8 cellular contexts compared by ENCODE assay signal in the genomic region with DNA sequence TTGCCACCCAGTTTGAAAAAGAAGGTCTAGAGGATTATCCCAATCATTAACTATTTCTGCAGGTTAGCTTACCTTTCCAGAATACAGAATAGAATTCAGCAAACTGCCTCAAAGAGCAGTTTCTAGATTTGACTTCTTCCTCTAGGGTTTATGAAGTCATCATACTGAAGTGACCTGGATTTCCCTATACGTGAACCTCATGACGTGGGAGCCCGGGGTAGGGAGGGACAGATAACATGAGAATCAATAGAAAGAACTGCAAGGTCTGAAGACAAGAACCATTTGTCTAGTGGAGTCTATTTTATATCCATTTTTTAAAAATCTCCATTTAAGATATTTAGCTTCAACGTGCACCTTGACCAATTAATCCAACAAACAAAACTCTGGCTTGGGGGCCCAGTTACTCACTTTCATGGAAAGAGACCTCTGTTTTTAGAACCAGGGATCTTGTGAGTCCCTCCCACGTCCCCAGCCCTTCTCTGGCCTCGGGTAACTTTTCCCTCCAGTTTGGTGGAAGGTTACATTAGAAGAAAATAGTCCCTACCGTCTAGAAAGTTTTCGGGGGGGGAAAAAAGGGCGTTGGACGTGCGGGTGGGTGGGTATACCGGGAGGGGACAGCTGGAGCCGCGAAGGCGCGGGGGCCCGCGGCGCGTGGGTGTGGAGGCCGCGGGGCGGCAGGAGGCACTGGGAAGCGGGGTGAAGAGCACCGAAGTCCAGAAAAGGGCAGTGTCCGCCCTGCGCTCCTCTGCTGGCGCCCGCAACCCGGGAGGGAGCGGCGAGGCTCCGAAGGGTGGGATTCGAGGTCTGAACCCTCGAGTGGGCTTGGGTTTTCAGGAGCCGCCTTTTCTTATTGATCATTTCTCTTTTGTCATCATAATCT. TPM values are rescaled to one million over a fixed set of nuclear protein-coding genes. Genes with fewer than 3 reads are reported as not detected.
DNase-seq lines count a peak whose midpoint lies in the region; TF ChIP-seq lines count a peak whose summit lies in the region.

No MANE protein-coding gene starts in this region.

- TF ChIP-seq CTCF in Calu3 (IDR thresholded peaks at IDR 0.05; ENCODE audit: unreplicated experiment), result no peak
- TF ChIP-seq CTCF in glutamatergic neuron (IDR thresholded peaks at IDR 0.05; ENCODE audit: partially characterized antibody, unreplicated experiment), result no peak
- no peak for TF ChIP-seq CTCF in neural crest cell (conservative IDR thresholded peaks at IDR 0.05)
- peak in 1 of 4 experiments; percentile 5 for TF ChIP-seq CTCF in uterus (IDR thresholded peaks at IDR 0.05)

- no peaks in the 10 kb centered on the region for H3K9me3 ChIP-seq in uterus

- no peaks in the 10 kb centered on the region for H3K9me3 Mint-ChIP-seq in Calu3 (ENCODE audit: low read depth, unreplicated experiment)
- no peaks in the 10 kb centered on the region for H3K9me3 Mint-ChIP-seq in activated naive CD4-positive, alpha-beta T cell treated with anti-CD3 and anti-CD28 coated beads for 36 hours
- no peaks in the 10 kb centered on the region for H3K9me3 Mint-ChIP-seq in glutamatergic neuron (ENCODE audit: unreplicated experiment)
- H3K9me3 Mint-ChIP-seq in neural crest cell, result no peaks in the 10 kb centered on the region

- intact Hi-C loops in Calu3 (cut with micrococcal nuclease; ENCODE audit: unreplicated experiment) (loop anchor here (1.0 to 2.0 kb wide), 2 partner anchors 14 to 38 kb away; partner anchors contain the start of genes CGN and POGZ), uterus (cut with DNase I; ENCODE audit: low total_unique reads) (no loop called here)
- intact Hi-C loops in activated naive CD4-positive, alpha-beta T cell treated with anti-CD3 and anti-CD28 coated beads for 36 hours (cut with micrococcal nuclease), result loop anchor here (1.0 to 2.0 kb wide), 2 partner anchors 14 to 68 kb away; partner anchors contain the start of genes POGZ and TUFT1

- no peak for TF ChIP-seq POLR2A in uterus (IDR thresholded peaks at IDR 0.05)

- H3K27me3 Mint-ChIP-seq in Calu3 (ENCODE audit: unreplicated experiment) (no peaks in the 10 kb centered on the region), glutamatergic neuron (ENCODE audit: unreplicated experiment) (no peaks in the 10 kb centered on the region), neural crest cell (ENCODE audit: low read depth) (no peaks in the 10 kb centered on the region)
- no peaks in the 10 kb centered on the region for H3K27me3 Mint-ChIP-seq in activated naive CD4-positive, alpha-beta T cell treated with anti-CD3 and anti-CD28 coated beads for 36 hours (ENCODE audit: low read depth)

- peak overlapping the region; percentile 87 for H3K27ac ChIP-seq in uterus

- peaks cover 8% of the 10 kb centered on the region for H3K36me3 Mint-ChIP-seq in Calu3 (ENCODE audit: insufficient read depth, unreplicated experiment)
- no peaks in the 10 kb centered on the region for H3K36me3 Mint-ChIP-seq in activated naive CD4-positive, alpha-beta T cell treated with anti-CD3 and anti-CD28 coated beads for 36 hours (ENCODE audit: low read depth)
- H3K36me3 Mint-ChIP-seq in glutamatergic neuron (ENCODE audit: unreplicated experiment), result no peaks in the 10 kb centered on the region
- no peaks in the 10 kb centered on the region for H3K36me3 Mint-ChIP-seq in neural crest cell (ENCODE audit: low read depth)

- H3K4me3 Mint-ChIP-seq in Calu3 (ENCODE audit: low read depth, unreplicated experiment) (peak overlapping the region; percentile 70), glutamatergic neuron (ENCODE audit: unreplicated experiment) (peak overlapping the region; percentile 76), neural crest cell (peak overlapping the region; percentile 68)
- peak overlapping the region; percentile 52 for H3K4me3 Mint-ChIP-seq in activated naive CD4-positive, alpha-beta T cell treated with anti-CD3 and anti-CD28 coated beads for 36 hours

- CTCF ChIA-PET in Calu3 (lab: Charles Lee), result interaction anchor here (0.5 to 1.4 kb wide), 3 partner anchors 16 to 38 kb away, joined by 4 to 8 read pairs (median 4); partner anchors contain the start of gene CGN
- CTCF ChIA-PET in activated naive CD4-positive, alpha-beta T cell treated with anti-CD3 and anti-CD28 coated beads for 36 hours (lab: Charles Lee), result no interaction called here

- H3K4me1 ChIP-seq in uterus, result no peaks in the 10 kb centered on the region

- TSS peak; percentile 66 for BruUV-seq in Calu3 (replicated peaks; lab: Mats Ljungman, UMichigan)

- peak overlapping the region; percentile 64 for H3K27ac Mint-ChIP-seq in Calu3 (ENCODE audit: unreplicated experiment)
- H3K27ac Mint-ChIP-seq in activated naive CD4-positive, alpha-beta T cell treated with anti-CD3 and anti-CD28 coated beads for 36 hours, result peak overlapping the region; percentile 72
- H3K27ac Mint-ChIP-seq in glutamatergic neuron (ENCODE audit: unreplicated experiment), result no peak overlapping the region
- peak overlapping the region; percentile 53 for H3K27ac Mint-ChIP-seq in neural crest cell (ENCODE audit: unreplicated experiment)

- H3K36me3 ChIP-seq in uterus, result no peaks in the 10 kb centered on the region

- peaks cover 9% of the 10 kb centered on the region for H3K4me1 Mint-ChIP-seq in Calu3 (ENCODE audit: low read depth, unreplicated experiment)
- peaks cover 28% of the 10 kb centered on the region for H3K4me1 Mint-ChIP-seq in activated naive CD4-positive, alpha-beta T cell treated with anti-CD3 and anti-CD28 coated beads for 36 hours (ENCODE audit: low read depth)
- H3K4me1 Mint-ChIP-seq in glutamatergic neuron (ENCODE audit: low read depth, unreplicated experiment), result no peaks in the 10 kb centered on the region
- H3K4me1 Mint-ChIP-seq in neural crest cell, result peaks cover 16% of the 10 kb centered on the region

- H3K4me3 ChIP-seq in uterus, result peak overlapping the region; percentile 60 to 88

- DNase-seq in Calu3 (peak; percentile 48), NCI-H146 treated with DMSO at 0.1 percent for 48 hours (lab: John Stamatoyannopoulos, UW; ENCODE audit: unreplicated experiment) (peak; percentile 6), glutamatergic neuron (peak; percentile 43), neural crest cell (ENCODE audit: low read depth, low spot score) (peak; percentile 39), uterus (peak; percentile 53 to 66), NCI-H2081 (lab: John Stamatoyannopoulos, UW) (no peak), NCI-H2171 (lab: John Stamatoyannopoulos, UW) (no peak)
- peak; percentile 39 for DNase-seq in activated naive CD4-positive, alpha-beta T cell treated with anti-CD3 and anti-CD28 coated beads for 36 hours

- no peaks in the 10 kb centered on the region for H3K27me3 ChIP-seq in uterus

RNA-seq across cellular contexts. Expression of gene POGZ, which starts 13.8 kb away (rescaled TPM):
- total RNA-seq in Calu3 (2022) (118 and 128 TPM in 2 replicates), glutamatergic neuron (ENCODE audit: unreplicated experiment) (146 TPM), neural crest cell (145 and 158 TPM in 2 replicates), uterus (100 to 1,000 TPM in 1 of 4 donors, 10 to 100 TPM in 3; 34.3 to 191 (median 62.8) TPM)
- total RNA-seq in activated naive CD4-positive, alpha-beta T cell treated with anti-CD3 and anti-CD28 coated beads for 36 hours, result 10 to 100 TPM; 69.7 to 73.7 TPM

RNA-seq across cellular contexts. Expression of gene CGN, which starts 38.1 kb away (rescaled TPM):
- 113 and 131 TPM in 2 replicates for total RNA-seq in Calu3 (2022)
- 1 to 10 TPM in 1 of 2 experiments, under 1 TPM in 1; 0.62 to 1.5 TPM for total RNA-seq in activated naive CD4-positive, alpha-beta T cell treated with anti-CD3 and anti-CD28 coated beads for 36 hours
- 2.0 TPM for total RNA-seq in glutamatergic neuron (ENCODE audit: unreplicated experiment)
- 6.7 and 7.2 TPM in 2 replicates for total RNA-seq in neural crest cell
- 1 to 10 TPM in 2 of 4 donors, under 1 TPM in 2; under 0.01 to 7.3 (median 0.85) TPM for total RNA-seq in uterus

Comparison
In these comparisons a context has a peak if more than half of its experiments do, and no peak if none do; other contexts are left out.
1. DNase-seq: peak in Calu3 (single experiment), NCI-H146 treated with DMSO at 0.1 percent for 48 hours (single experiment), activated naive CD4-positive, alpha-beta T cell treated with anti-CD3 and anti-CD28 coated beads for 36 hours (single experiment), glutamatergic neuron (single experiment), neural crest cell (single experiment) and uterus (2 of 2); none in NCI-H2081 (0 of 2) and NCI-H2171 (single experiment).
2. RNA of gene CGN, which starts 38.1 kb away (total RNA-seq): 113 to 131 TPM in Calu3; 6.7 to 7.2 TPM in neural crest cell, 2.0 TPM in glutamatergic neuron (single experiment), 0.62 to 1.5 TPM in activated naive CD4-positive, alpha-beta T cell treated with anti-CD3 and anti-CD28 coated beads for 36 hours and under 0.01 to 7.3 TPM in uterus; every median in the first group is over 10 times any median in the second.
3. Peak in every context shown above with its lines, with median percentiles within 50 percentile points of each other: H3K4me3 Mint-ChIP-seq.